ENCODE assay signal across 13 cellular contexts in the genomic region with DNA sequence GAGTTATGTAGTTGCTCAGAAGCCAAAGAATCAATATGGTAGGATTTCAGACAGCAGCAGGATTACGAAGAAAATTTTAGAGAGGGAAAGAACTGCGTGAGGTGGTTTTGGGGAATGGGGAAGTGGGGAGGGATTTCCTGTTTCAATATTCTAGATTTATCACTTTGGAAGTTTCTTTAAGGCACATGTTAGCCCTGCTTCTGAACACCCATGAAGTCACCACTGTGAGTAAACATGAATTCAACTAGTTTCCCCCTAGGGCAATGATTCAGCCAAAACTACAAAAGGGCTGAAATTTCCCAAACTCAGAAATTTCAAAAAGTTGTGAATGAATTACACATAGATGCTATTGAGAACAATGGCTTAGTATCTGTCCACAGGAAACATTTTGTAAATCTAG.
A peak's percentile ranks its signal among the peaks of the same experiment; 100 is the strongest.
DNase-seq lines count a peak whose midpoint lies in the region; ATAC-seq, FAIRE-seq and TF ChIP-seq lines count a peak whose summit lies in the region.
"Had no signal": no experiment of that assay in that cellular context is flagged by ENCODE, and none has a peak within 500 bp of the region (broad histone marks: within the 10 kb centered on the region; RNA-seq: fewer than 3 reads in every experiment).

No MANE protein-coding gene starts in this region.

- H2BK15ac ChIP-seq in mesenchymal stem cell (ENCODE audit: low read depth, poor library complexity, severe bottlenecking) = no peak overlapping the region

- no peak overlapping the region for H2BK5ac ChIP-seq in mesenchymal stem cell (ENCODE audit: low read depth, low read length, poor library complexity, severe bottlenecking)

- H3K4me1 Mint-ChIP-seq in astrocyte (ENCODE audit: low read depth, unreplicated experiment) = peaks cover 6% of the 10 kb centered on the region
- H3K4me1 Mint-ChIP-seq: activated T-helper 17 cell treated with anti-CD3 and anti-CD28 coated beads, Interleukin-2, amount 50 U/mL, for 72 hours had no signal

- no peaks in the 10 kb centered on the region for H3K79me1 ChIP-seq in mesenchymal stem cell (replicated peaks; ENCODE audit: low read length, poor library complexity, severe bottlenecking)

- no peaks in the 10 kb centered on the region for H3K9me3 ChIP-seq in astrocyte (ENCODE audit: insufficient read depth, low read depth, low read length)
- no peaks in the 10 kb centered on the region for H3K9me3 ChIP-seq in mesenchymal stem cell (ENCODE audit: control insufficient read depth, low read length)
- H3K9me3 ChIP-seq in BE2C = no peaks in the 10 kb centered on the region
- H3K9me3 ChIP-seq: pancreas had no signal

- H2AFZ ChIP-seq in astrocyte (ENCODE audit: low read depth, low read length) (no peak overlapping the region), mesenchymal stem cell (ENCODE audit: low read depth, low read length) (no peak overlapping the region)
- H2AFZ ChIP-seq: PC-9 had no signal

- no peaks in the 10 kb centered on the region for H3K36me3 ChIP-seq in astrocyte (ENCODE audit: insufficient read depth, low read length)
- no peaks in the 10 kb centered on the region for H3K36me3 ChIP-seq in mesenchymal stem cell (ENCODE audit: control insufficient read depth in 1 of 2, insufficient read depth in 2 of 2, low read depth in 1 of 2, low read length in 2 of 2)
- no peaks in the 10 kb centered on the region for H3K36me3 ChIP-seq in BE2C
- H3K36me3 ChIP-seq: pancreas had no signal

- no peaks in the 10 kb centered on the region for H3K4me1 ChIP-seq in astrocyte (ENCODE audit: insufficient read depth, low read length)
- no peaks in the 10 kb centered on the region for H3K4me1 ChIP-seq in mesenchymal stem cell (ENCODE audit: control insufficient read depth, insufficient read depth, low read depth, low read length)
- peaks cover 12% of the 10 kb centered on the region for H3K4me1 ChIP-seq in BE2C
- H3K4me1 ChIP-seq: pancreas had no signal

- H2BK120ac ChIP-seq in mesenchymal stem cell (ENCODE audit: low read depth, low read length) = no peak overlapping the region

- H4K20me1 ChIP-seq in astrocyte (ENCODE audit: insufficient read depth, low read length) = no peaks in the 10 kb centered on the region

- H4K8ac ChIP-seq in mesenchymal stem cell (ENCODE audit: low read length) = no peak overlapping the region

- H3K4me3 ChIP-seq in astrocyte (ENCODE audit: insufficient read depth, low read depth, low read length) (no peak overlapping the region), mesenchymal stem cell (ENCODE audit: insufficient read depth in 1 of 2, low read depth in 1 of 2, low read length in 2 of 2) (peak overlapping the region in 1 of 2 experiments; percentile 63), BE2C (ENCODE audit: low read depth, low read length) (no peak overlapping the region)
- H3K4me3 ChIP-seq: lung, pancreas, PC-9 had no signal

- no peak overlapping the region for H3K14ac ChIP-seq in mesenchymal stem cell (ENCODE audit: low read length in 2 of 2)

- H3K23ac ChIP-seq in mesenchymal stem cell (ENCODE audit: low read length in 2 of 2) = no peak overlapping the region

- peaks cover 4% of the 10 kb centered on the region for H3K27me3 Mint-ChIP-seq in astrocyte (ENCODE audit: low read depth, unreplicated experiment)
- H3K27me3 Mint-ChIP-seq: activated T-helper 17 cell treated with anti-CD3 and anti-CD28 coated beads, Interleukin-2, amount 50 U/mL, for 72 hours had no signal

- H3K18ac ChIP-seq in mesenchymal stem cell (ENCODE audit: low read depth in 1 of 2, low read length in 2 of 2) = no peak overlapping the region

- H4K91ac ChIP-seq in mesenchymal stem cell (ENCODE audit: low read length) = no peak overlapping the region

- ATAC-seq in GM19395 (IDR thresholded peaks at IDR 0.05; ENCODE audit: unreplicated experiment) = no peak
- no peak for ATAC-seq in HG02852 (IDR thresholded peaks at IDR 0.05; ENCODE audit: unreplicated experiment)
- ATAC-seq: activated T-helper 17 cell treated with anti-CD3 and anti-CD28 coated beads, Interleukin-2, amount 50 U/mL, for 72 hours had no signal

- H3K9ac ChIP-seq in astrocyte (ENCODE audit: low read length) = no peak overlapping the region
- H3K9ac ChIP-seq in mesenchymal stem cell (ENCODE audit: low read length) = peak overlapping the region; percentile 79

- H3K4ac ChIP-seq in mesenchymal stem cell (ENCODE audit: low read depth in 1 of 2, low read length in 2 of 2) = no peak overlapping the region

- no peak overlapping the region for H3K27ac ChIP-seq in astrocyte (ENCODE audit: low read depth, low read length)
- H3K27ac ChIP-seq in mesenchymal stem cell (ENCODE audit: low read length, poor library complexity, severe bottlenecking) = no peak overlapping the region
- H3K27ac ChIP-seq: pancreas, PC-9 had no signal

- H3K27me3 ChIP-seq in astrocyte (ENCODE audit: insufficient read depth, low read length) = no peaks in the 10 kb centered on the region
- H3K27me3 ChIP-seq in mesenchymal stem cell (ENCODE audit: control insufficient read depth in 1 of 2, insufficient read depth in 1 of 2, low read length in 2 of 2) = no peaks in the 10 kb centered on the region
- no peaks in the 10 kb centered on the region for H3K27me3 ChIP-seq in BE2C
- H3K27me3 ChIP-seq: pancreas had no signal

- H3K27ac Mint-ChIP-seq in astrocyte (ENCODE audit: unreplicated experiment) = no peak overlapping the region
- H3K27ac Mint-ChIP-seq: activated T-helper 17 cell treated with anti-CD3 and anti-CD28 coated beads, Interleukin-2, amount 50 U/mL, for 72 hours had no signal

- H2AK5ac ChIP-seq in mesenchymal stem cell (ENCODE audit: low read length, severe bottlenecking) = no peak overlapping the region

- WGBS in mesenchymal stem cell = 44% methylated on average over 2 of the region's 2 CpGs

- no peak overlapping the region for H2BK12ac ChIP-seq in mesenchymal stem cell (ENCODE audit: low read length in 2 of 2)

- FAIRE-seq in astrocyte (lab: Jason Lieb, UNC) = peak; percentile 34
- FAIRE-seq: pancreas had no signal

- H3K79me2 ChIP-seq in astrocyte (ENCODE audit: insufficient read depth, low read length) = no peaks in the 10 kb centered on the region

- peak overlapping the region; percentile 23 for H3K4me2 ChIP-seq in astrocyte (ENCODE audit: low read length)
- no peak overlapping the region for H3K4me2 ChIP-seq in mesenchymal stem cell (ENCODE audit: low read length, poor library complexity, severe bottlenecking)
- H3K4me2 ChIP-seq: PC-9 had no signal

- H3K4me3 Mint-ChIP-seq in astrocyte (ENCODE audit: unreplicated experiment) = no peak overlapping the region
- H3K4me3 Mint-ChIP-seq: activated T-helper 17 cell treated with anti-CD3 and anti-CD28 coated beads, Interleukin-2, amount 50 U/mL, for 72 hours had no signal

- DNase-seq in Daoy (ENCODE audit: low read depth) (peak; percentile 61), LHCN-M2 (ENCODE audit: low read depth) (peak; percentile 73), astrocyte (ENCODE audit: low read depth) (peak; percentile 10), mesenchymal stem cell (peak; percentile 17), BE2C (no peak), GM19238 (ENCODE audit: insufficient read length, low spot score) (no peak)
- DNase-seq: Calu3, pancreas, PC-9 had no signal

- TF ChIP-seq CTCF in astrocyte (IDR thresholded peaks at IDR 0.05; ENCODE audit: insufficient read depth, low read depth, low read length) (no peak), BE2C (IDR thresholded peaks at IDR 0.05; ENCODE audit: low read depth, low read length) (no peak)

- H3K9me3 Mint-ChIP-seq in astrocyte (ENCODE audit: unreplicated experiment) = no peaks in the 10 kb centered on the region
- H3K9me3 Mint-ChIP-seq: activated T-helper 17 cell treated with anti-CD3 and anti-CD28 coated beads, Interleukin-2, amount 50 U/mL, for 72 hours had no signal

- H3K36me3 Mint-ChIP-seq in astrocyte (ENCODE audit: low read depth, unreplicated experiment) = no peaks in the 10 kb centered on the region

Comparison
In these comparisons a context has a peak if more than half of its experiments do, and no peak if none do; other contexts are left out.
1. DNase-seq: peak in Daoy (single experiment), LHCN-M2 (single experiment), astrocyte (single experiment) and mesenchymal stem cell (single experiment); none in BE2C (single experiment) and GM19238 (single experiment).